Comparison of ENCODE assay signal across 11 cellular contexts in genomic region chr21:39181205-39181818, GRCh38. TPM values are rescaled to one million over a fixed set of nuclear protein-coding genes. Genes with fewer than 3 reads are reported as not detected.
DNase-seq lines count a peak whose midpoint lies in the region; ATAC-seq and TF ChIP-seq lines count a peak whose summit lies in the region.
"Had no signal": no experiment of that assay in that cellular context is flagged by ENCODE, and none has a peak within 500 bp of the region (broad histone marks: within the 10 kb centered on the region; RNA-seq: fewer than 3 reads in every experiment).

No MANE protein-coding gene starts in this region.

- peak overlapping the region; percentile 13 for H3K27ac Mint-ChIP-seq in activated naive CD8-positive, alpha-beta T cell treated with anti-CD3 and anti-CD28 coated beads, Interleukin-2, amount 50 U/mL, for 24 hours
- peak overlapping the region in 2 of 3 experiments; percentile 97 to 98 for H3K27ac Mint-ChIP-seq in nephron

- no peak for TF ChIP-seq POLR2A in ovary (IDR thresholded peaks at IDR 0.05)

- H3K4me1 Mint-ChIP-seq in activated naive CD8-positive, alpha-beta T cell treated with anti-CD3 and anti-CD28 coated beads, Interleukin-2, amount 50 U/mL, for 24 hours, result peaks cover 41% of the 10 kb centered on the region
- peaks cover 39% of the 10 kb centered on the region for H3K4me1 Mint-ChIP-seq in nephron

- H3F3A ChIP-seq in DOHH2 (ENCODE audit: control insufficient read depth, insufficient read depth), result peaks cover 19% of the 10 kb centered on the region

- H3K27ac ChIP-seq in DOHH2 (ENCODE audit: low read depth, low read length) (no peak overlapping the region), KMS-11 (no peak overlapping the region), ovary (no peak overlapping the region)
- H3K27ac ChIP-seq: RWPE1 had no signal

- peak overlapping the region; percentile 96 for H3K4me3 Mint-ChIP-seq in activated naive CD8-positive, alpha-beta T cell treated with anti-CD3 and anti-CD28 coated beads, Interleukin-2, amount 50 U/mL, for 24 hours
- H3K4me3 Mint-ChIP-seq in nephron, result peak overlapping the region; percentile 96 to 99 (median 97)

- no peak for ATAC-seq in activated naive CD8-positive, alpha-beta T cell treated with anti-CD3 and anti-CD28 coated beads, Interleukin-2, amount 50 U/mL, for 24 hours
- no peak for ATAC-seq in mucosa of descending colon

- H3K9me3 Mint-ChIP-seq in activated naive CD8-positive, alpha-beta T cell treated with anti-CD3 and anti-CD28 coated beads, Interleukin-2, amount 50 U/mL, for 24 hours, result no peaks in the 10 kb centered on the region
- no peaks in the 10 kb centered on the region for H3K9me3 Mint-ChIP-seq in nephron
- H3K9me3 Mint-ChIP-seq: activated B cell treated with CpG ODN at 0.5 μM for 24 hours had no signal

- no peak for TF ChIP-seq CTCF in DOHH2 (IDR thresholded peaks at IDR 0.05; ENCODE audit: low read depth, low read length, poor library complexity, severe bottlenecking)
- TF ChIP-seq CTCF in KMS-11 (conservative IDR thresholded peaks at IDR 0.05; ENCODE audit: low read depth, low read length), result no peak
- no peak for TF ChIP-seq CTCF in nephron (IDR thresholded peaks at IDR 0.05; ENCODE audit: unreplicated experiment in 3 of 3)
- TF ChIP-seq CTCF in mucosa of descending colon (IDR thresholded peaks at IDR 0.05), result no peak
- no peak for TF ChIP-seq CTCF in ovary (IDR thresholded peaks at IDR 0.05)

- no peaks in the 10 kb centered on the region for H3K27me3 Mint-ChIP-seq in activated naive CD8-positive, alpha-beta T cell treated with anti-CD3 and anti-CD28 coated beads, Interleukin-2, amount 50 U/mL, for 24 hours
- no peaks in the 10 kb centered on the region for H3K27me3 Mint-ChIP-seq in nephron (ENCODE audit: low read depth)
- H3K27me3 Mint-ChIP-seq: activated B cell treated with CpG ODN at 0.5 μM for 24 hours had no signal

- H3K4me1 ChIP-seq in DOHH2 (ENCODE audit: control insufficient read depth, low read length) (peaks cover 39% of the 10 kb centered on the region), KMS-11 (ENCODE audit: low read depth, poor library complexity, severe bottlenecking) (peaks cover 30% of the 10 kb centered on the region), mucosa of descending colon (ENCODE audit: low read depth) (peaks cover 17% of the 10 kb centered on the region), ovary (ENCODE audit: insufficient read depth) (peaks cover 3% of the 10 kb centered on the region)

- no peaks in the 10 kb centered on the region for H3K9me2 ChIP-seq in DOHH2 (replicated peaks; ENCODE audit: control insufficient read depth, low read length)

- DNase-seq in activated naive CD8-positive, alpha-beta T cell treated with anti-CD3 and anti-CD28 coated beads, Interleukin-2, amount 50 U/mL, for 24 hours, result no peak
- DNase-seq in mucosa of descending colon (no peak), T1000 (lab: John Stamatoyannopoulos, UW) (no peak), ovary (no peak)
- DNase-seq: activated B cell treated with CpG ODN at 0.5 μM for 24 hours; anterior cingulate cortex; effector CD8-positive, alpha-beta T cell had no signal

- H3K36me3 Mint-ChIP-seq in activated naive CD8-positive, alpha-beta T cell treated with anti-CD3 and anti-CD28 coated beads, Interleukin-2, amount 50 U/mL, for 24 hours (ENCODE audit: low read depth), result peaks cover 41% of the 10 kb centered on the region
- H3K36me3 Mint-ChIP-seq in nephron (ENCODE audit: low read depth), result peaks cover 25% of the 10 kb centered on the region

- intact Hi-C loops in mucosa of descending colon (cut with DNase I, micrococcal nuclease) (no loop called here), ovary (cut with DNase I) (loop anchor here in 2 of 4 donors (10.0 kb wide), 2 partner anchors 133 to 203 kb away; partner anchors contain the start of gene BRWD1 (in 1 of the 2))

- H3K79me2 ChIP-seq in DOHH2 (ENCODE audit: control insufficient read depth, low read length), result peaks cover 35% of the 10 kb centered on the region
- H3K79me2 ChIP-seq in KMS-11 (ENCODE audit: insufficient read depth, low read depth), result peaks cover 32% of the 10 kb centered on the region

- H4K20me1 ChIP-seq in DOHH2 (ENCODE audit: control insufficient read depth, insufficient read depth, low read depth, low read length) (no peaks in the 10 kb centered on the region; the same call in 1 of the 2 replicates), KMS-11 (ENCODE audit: insufficient read depth) (no peaks in the 10 kb centered on the region)

- H2AFZ ChIP-seq in KMS-11 (ENCODE audit: low read depth), result no peak overlapping the region

- no peak overlapping the region for H3K9ac ChIP-seq in KMS-11

- TF ChIP-seq EP300 in ovary (IDR thresholded peaks at IDR 0.05), result no peak

- no peaks in the 10 kb centered on the region for H3K9me3 ChIP-seq in DOHH2 (ENCODE audit: control insufficient read depth, insufficient read depth, low read length)
- no peaks in the 10 kb centered on the region for H3K9me3 ChIP-seq in mucosa of descending colon
- H3K9me3 ChIP-seq in ovary, result no peaks in the 10 kb centered on the region

- H3K36me3 ChIP-seq in DOHH2 (ENCODE audit: control insufficient read depth, low read length) (peaks cover 53% of the 10 kb centered on the region), KMS-11 (ENCODE audit: insufficient read depth) (no peaks in the 10 kb centered on the region), mucosa of descending colon (ENCODE audit: low read depth) (no peaks in the 10 kb centered on the region), ovary (no peaks in the 10 kb centered on the region)

- H3K4me3 ChIP-seq in DOHH2 (ENCODE audit: low read length) (peak overlapping the region; percentile 91), KMS-11 (IDR thresholded peaks at IDR 0.05; ENCODE audit: insufficient read depth, low read depth, low read length) (no peak overlapping the region), mucosa of descending colon (no peak overlapping the region), ovary (no peak overlapping the region)

- H3K27me3 ChIP-seq in DOHH2 (ENCODE audit: control insufficient read depth, low read length) (no peaks in the 10 kb centered on the region), KMS-11 (ENCODE audit: insufficient read depth, low read depth) (no peaks in the 10 kb centered on the region), ovary (no peaks in the 10 kb centered on the region)

- 78 to 85% (median 84%) methylated on average over 4 of the region's 4 CpGs for WGBS in ovary, 3 donors

- peak overlapping the region; percentile 92 for H3K4me2 ChIP-seq in DOHH2 (ENCODE audit: low read length)
- peak overlapping the region; percentile 99 for H3K4me2 ChIP-seq in KMS-11

RNA-seq across cellular contexts. Expression of gene PSMG1, which starts 1.9 kb away (rescaled TPM):
- 10 to 100 TPM; 24.3 to 48.1 (median 36.2) TPM for total RNA-seq in mucosa of descending colon
- 10 to 100 TPM; 16.2 to 42.7 (median 32.2) TPM for total RNA-seq in ovary
- polyA plus RNA-seq in ovary, result 10 to 100 TPM; 28.9 to 45.5 TPM
